8 cellular contexts compared by ENCODE assay signal in genomic region chrX:49002091-49002935, GRCh38. TPM values are rescaled to one million over a fixed set of nuclear protein-coding genes. Genes with fewer than 3 reads are reported as not detected.
DNase-seq lines count a peak whose midpoint lies in the region; FAIRE-seq and TF ChIP-seq lines count a peak whose summit lies in the region.

GRIPAP1 (minus strand) TSS chrX:49002264; CDS start chrX:49002229, 35 bp downstream.

- peaks cover 16% of the 10 kb centered on the region for H3K79me2 ChIP-seq in neural progenitor cell (ENCODE audit: low read depth)

- FAIRE-seq in H54 (lab: Jason Lieb, UNC) = no peak

- H3K27me3 ChIP-seq in MG63 (no peaks in the 10 kb centered on the region), neural progenitor cell (no peaks in the 10 kb centered on the region)

- H3K36me3 ChIP-seq in MG63 (no peaks in the 10 kb centered on the region), neural progenitor cell (no peaks in the 10 kb centered on the region)

- peaks cover 5% of the 10 kb centered on the region for H4K20me1 ChIP-seq in neural progenitor cell (ENCODE audit: low read depth)

- peak within 1 kb of the TSS; percentile 98 for H3K4me3 Mint-ChIP-seq in neural progenitor cell

- peak within 1 kb of the TSS; percentile 86 for H2AFZ ChIP-seq in neural progenitor cell (replicated peaks)

- H3K4me3 ChIP-seq in MG63 (peak within 1 kb of the TSS; percentile 81), foreskin fibroblast (ENCODE audit: low read depth in 1 of 2, low read length in 2 of 2) (peak within 1 kb of the TSS; percentile 61 to 90), neural progenitor cell (peak within 1 kb of the TSS; percentile 89)

- peaks cover 15% of the 10 kb centered on the region for H3K4me1 Mint-ChIP-seq in neural progenitor cell

- no peaks in the 10 kb centered on the region for H3K4me1 ChIP-seq in neural progenitor cell

- H3K27ac Mint-ChIP-seq in neural progenitor cell = peak within 1 kb of the TSS; percentile 98

- peak; percentile 60; the same call in 1 of the 2 replicates for TF ChIP-seq POLR2A in H54 (IDR thresholded peaks at IDR 0.05; ENCODE audit: low read depth, low read length)

- H3K9me3 ChIP-seq in MG63 (no peaks in the 10 kb centered on the region), neural progenitor cell (ENCODE audit: low read depth) (no peaks in the 10 kb centered on the region)

- H3K36me3 Mint-ChIP-seq in neural progenitor cell = peaks cover 1% of the 10 kb centered on the region

- TF ChIP-seq CTCF in foreskin fibroblast (IDR thresholded peaks at IDR 0.05; ENCODE audit: low read depth, low read length) (no peak), neural progenitor cell (IDR thresholded peaks at IDR 0.05) (no peak)

- no peaks in the 10 kb centered on the region for H3F3A ChIP-seq in neural progenitor cell (ENCODE audit: low read depth)

- peaks cover 6% of the 10 kb centered on the region for H3K9me3 Mint-ChIP-seq in neural progenitor cell

- DNase-seq in ELF-1 (ENCODE audit: low read depth, low spot score) (peak; percentile 96), H54 (ENCODE audit: insufficient read length, low spot score) (peak; percentile 23), MG63 (peak; percentile 62), SIG-M5 treated with dmso at 0.1 percent for 504 hours (lab: John Stamatoyannopoulos, UW; ENCODE audit: unreplicated experiment) (peak; percentile 91), activated gamma-delta T cell treated with Interleukin-2 at 50 U/mL for 16 hours (peak; percentile 72), foreskin fibroblast (peak; percentile 84 to 89), neural progenitor cell (ENCODE audit: low spot score) (peak; percentile 90), stromal cell of bone marrow (ENCODE audit: low read depth) (peak; percentile 62)

- H3K27me3 Mint-ChIP-seq in neural progenitor cell (ENCODE audit: insufficient read depth, low read depth) = peaks cover 5% of the 10 kb centered on the region

- peak within 1 kb of the TSS; percentile 81 for H3K4me2 ChIP-seq in neural progenitor cell

- H3K9ac ChIP-seq in neural progenitor cell = peak within 1 kb of the TSS; percentile 90

- H3K27ac ChIP-seq in neural progenitor cell = peak within 1 kb of the TSS; percentile 98

RNA-seq across cellular contexts. Expression of gene GRIPAP1, which starts in this region (rescaled TPM):
- total RNA-seq in MG63 (2014; rRNA removed; shearing (Covaris generic); ENCODE audit: low replicate concordance) = 15.7 and 20.3 TPM in 2 replicates
- 30.1 and 38.9 TPM in 2 replicates for total RNA-seq in neural progenitor cell (ENCODE audit: low replicate concordance)

Comparison
In these comparisons a context has a peak if more than half of its experiments do, and no peak if none do; other contexts are left out.
1. Peak in every context shown above with its lines: DNase-seq, H3K4me3 ChIP-seq and H3K27ac ChIP-seq.
2. DNase-seq: peak in every context shown above with its lines; median percentile 96 in ELF-1; 91 in SIG-M5 treated with dmso at 0.1 percent for 504 hours; 90 in neural progenitor cell; 86 in foreskin fibroblast; 72 in activated gamma-delta T cell treated with Interleukin-2 at 50 U/mL for 16 hours; 62 in MG63; 62 in stromal cell of bone marrow; 23 in H54.